Comparison of ENCODE assay signal across 8 cellular contexts in the genomic region with DNA sequence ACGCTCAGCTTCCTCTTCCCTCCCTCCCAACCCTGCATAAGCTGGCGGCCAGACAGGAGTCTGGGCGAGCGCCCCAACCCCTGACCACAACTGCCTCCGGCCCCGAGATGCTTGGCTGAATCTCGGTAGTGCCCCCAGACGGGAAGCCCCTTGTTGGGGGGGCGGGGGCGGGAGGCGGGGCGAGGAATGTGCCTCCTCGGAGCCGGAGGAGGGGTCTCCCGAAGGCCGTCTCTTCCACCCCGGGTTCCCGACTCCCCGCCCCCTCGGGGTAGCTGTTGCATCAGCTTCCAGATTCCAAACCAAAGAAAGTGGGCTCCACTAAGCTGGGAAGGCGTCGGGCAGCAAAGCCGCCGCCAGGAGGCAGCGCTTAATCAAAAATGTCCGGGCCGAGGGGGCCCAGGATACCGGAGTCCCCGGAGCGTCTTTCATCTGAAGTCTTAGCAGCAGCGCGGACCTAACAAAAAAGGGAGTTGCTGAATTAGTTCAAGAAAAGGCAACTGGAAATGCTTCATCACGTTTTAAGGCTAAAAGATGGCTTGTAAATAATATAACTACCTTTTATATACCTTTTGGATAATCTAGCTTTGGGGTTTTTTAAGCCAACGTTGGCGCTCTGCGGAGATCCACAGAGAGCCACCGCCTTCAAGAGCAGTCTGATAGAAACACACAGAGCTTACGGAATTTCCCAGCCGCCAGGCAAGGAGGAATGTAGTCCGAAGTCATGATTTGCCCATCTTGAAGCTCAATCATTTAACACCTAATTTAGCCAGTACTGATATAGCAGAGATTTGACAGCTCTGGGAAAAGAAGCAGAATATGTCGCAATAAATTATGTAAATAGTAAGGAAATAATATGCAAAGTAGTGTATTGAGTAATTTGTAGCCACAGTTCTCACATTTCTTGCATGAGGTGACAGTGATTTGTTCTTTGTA. TPM values are rescaled to one million over a fixed set of nuclear protein-coding genes. Genes with fewer than 3 reads are reported as not detected.
A peak's percentile ranks its signal among the peaks of the same experiment; 100 is the strongest.
DNase-seq lines count a peak whose midpoint lies in the region; ATAC-seq and TF ChIP-seq lines count a peak whose summit lies in the region.

No MANE protein-coding gene starts in this region.

- no peak for TF ChIP-seq EP300 in esophagus muscularis mucosa (IDR thresholded peaks at IDR 0.05)

- peak; percentile 67 to 82 for DNase-seq in HAP-1 (ENCODE audit: low spot score in 2 of 2)
- DNase-seq in NCI-H524 treated with DMSO at 0.1 percent for 48 hours (lab: John Stamatoyannopoulos, UW) = peak; percentile 70
- DNase-seq in activated T-cell treated with anti-CD3 and anti-CD28 coated beads for 4 hours = peak; percentile 56
- peak; percentile 95 for DNase-seq in esophagus muscularis mucosa (ENCODE audit: extremely low spot score)
- peak; percentile 69 for DNase-seq in naive B cell
- no peak for DNase-seq in NCI-H2196 treated with DMSO at 0.1 percent for 48 hours (lab: John Stamatoyannopoulos, UW; ENCODE audit: unreplicated experiment)

- H3K36me3 ChIP-seq in ES-I3 (ENCODE audit: insufficient read depth, low read length) (no peaks in the 10 kb centered on the region), HAP-1 (replicated peaks) (no peaks in the 10 kb centered on the region), esophagus muscularis mucosa (no peaks in the 10 kb centered on the region)

- ATAC-seq in naive B cell (ENCODE audit: low read depth in 2 of 2) = peak; percentile 74 to 81
- ATAC-seq in stimulated activated memory B cell treated with anti-CD40 and anti-IgM and Interleukin-4, amounts not matched to agents 10 μg/mL and 1 μg/mL and 100 μg/mL, for 72 hours = peak; percentile 81

- H3K27me3 Mint-ChIP-seq in naive B cell = no peaks in the 10 kb centered on the region
- H3K27me3 Mint-ChIP-seq in stimulated activated memory B cell treated with anti-CD40 and anti-IgM and Interleukin-4, amounts not matched to agents 10 μg/mL and 1 μg/mL and 100 μg/mL, for 72 hours = no peaks in the 10 kb centered on the region

- H3K36me3 Mint-ChIP-seq in naive B cell = no peaks in the 10 kb centered on the region
- H3K36me3 Mint-ChIP-seq in stimulated activated memory B cell treated with anti-CD40 and anti-IgM and Interleukin-4, amounts not matched to agents 10 μg/mL and 1 μg/mL and 100 μg/mL, for 72 hours = no peaks in the 10 kb centered on the region

- H3K9me3 Mint-ChIP-seq in naive B cell = no peaks in the 10 kb centered on the region
- no peaks in the 10 kb centered on the region for H3K9me3 Mint-ChIP-seq in stimulated activated memory B cell treated with anti-CD40 and anti-IgM and Interleukin-4, amounts not matched to agents 10 μg/mL and 1 μg/mL and 100 μg/mL, for 72 hours

- H3K4me1 ChIP-seq in ES-I3 (ENCODE audit: insufficient read depth, low read length) (peaks cover 32% of the 10 kb centered on the region), HAP-1 (peaks cover 8% of the 10 kb centered on the region), esophagus muscularis mucosa (peaks cover 20 to 53% (median 47%) of the 10 kb centered on the region in 4 donors)

- no peak overlapping the region for H3K4me3 ChIP-seq in HAP-1
- peak overlapping the region; percentile 52 to 67 (median 55) for H3K4me3 ChIP-seq in esophagus muscularis mucosa

- intact Hi-C loops in esophagus muscularis mucosa (cut with DNase I) = loop anchor here (1.0 to 5.0 kb wide), 2 partner anchors 30 to 266 kb away; no protein-coding TSS in a partner anchor

- TF ChIP-seq CTCF in esophagus muscularis mucosa (IDR thresholded peaks at IDR 0.05) = peak; percentile 89 to 94 (median 90)

- peak overlapping the region; percentile 92 for H3K9ac ChIP-seq in ES-I3 (ENCODE audit: low read depth, low read length)

- peaks cover 34 to 72% (median 53%) of the 10 kb centered on the region in 3 donors for H3K4me1 Mint-ChIP-seq in naive B cell
- H3K4me1 Mint-ChIP-seq in stimulated activated memory B cell treated with anti-CD40 and anti-IgM and Interleukin-4, amounts not matched to agents 10 μg/mL and 1 μg/mL and 100 μg/mL, for 72 hours = peaks cover 56% of the 10 kb centered on the region

- peak overlapping the region; percentile 73 to 94 (median 88) for H3K4me3 Mint-ChIP-seq in naive B cell
- peak overlapping the region; percentile 76 for H3K4me3 Mint-ChIP-seq in stimulated activated memory B cell treated with anti-CD40 and anti-IgM and Interleukin-4, amounts not matched to agents 10 μg/mL and 1 μg/mL and 100 μg/mL, for 72 hours

- H3K9me3 ChIP-seq in ES-I3 (ENCODE audit: control insufficient read depth, insufficient read depth, low read length) = no peaks in the 10 kb centered on the region
- H3K9me3 ChIP-seq in HAP-1 = no peaks in the 10 kb centered on the region
- no peaks in the 10 kb centered on the region for H3K9me3 ChIP-seq in esophagus muscularis mucosa

- H3K27ac Mint-ChIP-seq in naive B cell = peak overlapping the region; percentile 73 to 95 (median 89)
- H3K27ac Mint-ChIP-seq in stimulated activated memory B cell treated with anti-CD40 and anti-IgM and Interleukin-4, amounts not matched to agents 10 μg/mL and 1 μg/mL and 100 μg/mL, for 72 hours = peak overlapping the region; percentile 80

- WGBS in esophagus muscularis mucosa = 6% methylated on average over 38 of the region's 41 CpGs

- H3K27ac ChIP-seq in esophagus muscularis mucosa (replicated peaks in 1 of 4) = peak overlapping the region; percentile 65 to 84 (median 75)

- TF ChIP-seq POLR2A in esophagus muscularis mucosa (IDR thresholded peaks at IDR 0.05; ENCODE audit: low read depth) = no peak

- H3K27me3 ChIP-seq in HAP-1 (ENCODE audit: low read depth) = no peaks in the 10 kb centered on the region
- no peaks in the 10 kb centered on the region for H3K27me3 ChIP-seq in esophagus muscularis mucosa

- in situ Hi-C loops in HAP-1 (cut with MboI; ENCODE audit: low sequenced_read_pairs) = no loop called here

RNA-seq across cellular contexts. Expression of a gene that starts 6.8 kb away (rescaled TPM):
- 10 to 100 TPM; 27.0 to 64.5 (median 37.2) TPM for total RNA-seq in esophagus muscularis mucosa
- polyA plus RNA-seq in naive B cell (ENCODE audit: low read depth in 6 of 6) = 100 to 1,000 TPM in 5 of 6 donors, 10 to 100 TPM in 1; 75.0 to 232 (median 186) TPM

RNA-seq across cellular contexts. Expression of a gene that starts 7.7 kb away (rescaled TPM):
- total RNA-seq in esophagus muscularis mucosa = 10 to 100 TPM in 3 of 4 donors, 1 to 10 TPM in 1; 9.6 to 22.9 (median 15.3) TPM
- polyA plus RNA-seq in naive B cell (ENCODE audit: low read depth in 6 of 6) = 10 to 100 TPM; 16.2 to 78.3 (median 28.7) TPM

RNA-seq across cellular contexts. Expression of a gene that starts 13.5 kb away (rescaled TPM):
- total RNA-seq in esophagus muscularis mucosa = 100 to 1,000 TPM in 3 of 4 donors, 10 to 100 TPM in 1; 83.9 to 149 (median 123) TPM
- polyA plus RNA-seq in naive B cell (ENCODE audit: low read depth in 6 of 6) = not detected

RNA-seq across cellular contexts. Expression of a gene that starts 48.7 kb away (rescaled TPM):
- 100 to 1,000 TPM; 111 to 279 (median 197) TPM for total RNA-seq in esophagus muscularis mucosa
- 100 to 1,000 TPM in 3 of 6 donors, 10 to 100 TPM in 3; 72.7 to 125 (median 92.6) TPM for polyA plus RNA-seq in naive B cell (ENCODE audit: low read depth in 6 of 6)

RNA-seq across cellular contexts. Expression of a gene that starts 56.4 kb away (rescaled TPM):
- 10 to 100 TPM; 63.5 to 74.9 (median 71.3) TPM for total RNA-seq in esophagus muscularis mucosa
- 10 to 100 TPM; 56.9 to 83.5 (median 74.4) TPM for polyA plus RNA-seq in naive B cell (ENCODE audit: low read depth in 6 of 6)
